In the genomic region with DNA sequence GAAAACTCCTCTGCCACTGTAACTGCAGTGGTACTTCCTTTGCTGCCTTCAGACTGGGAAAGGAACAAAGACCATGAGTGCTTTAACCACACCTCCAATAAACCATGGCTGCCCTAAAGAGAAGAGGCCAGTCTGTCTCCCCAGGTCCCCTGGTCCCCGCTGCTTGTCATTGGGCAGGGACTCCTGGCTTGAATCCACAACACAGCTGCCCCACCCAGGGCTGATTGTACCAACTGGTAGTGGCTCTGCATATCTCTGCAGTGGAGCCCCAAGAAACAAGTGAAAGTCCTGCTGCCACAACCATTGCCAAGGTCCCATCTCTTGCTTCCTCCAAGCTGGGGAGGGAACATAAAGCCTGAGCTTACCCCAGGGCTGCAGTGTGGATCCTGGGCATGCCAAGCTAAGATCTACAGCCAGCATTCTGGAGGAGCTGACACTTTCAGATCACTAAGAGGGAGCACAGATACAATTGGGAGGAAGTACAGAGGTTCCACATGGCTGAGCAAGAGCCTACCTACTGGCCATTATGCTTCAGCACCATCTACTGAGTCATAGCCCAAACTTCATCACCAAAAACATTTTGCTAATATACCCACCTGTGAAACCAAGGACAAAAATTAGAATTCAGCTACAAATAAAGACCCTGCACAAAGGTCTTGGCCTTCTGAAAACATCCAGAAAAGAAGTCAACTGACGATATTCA, we compare ENCODE assay signal across 9 cellular contexts. TPM values are rescaled to one million over a fixed set of nuclear protein-coding genes. Genes with fewer than 3 reads are reported as not detected.
DNase-seq lines count a peak whose midpoint lies in the region; ATAC-seq and TF ChIP-seq lines count a peak whose summit lies in the region.
"Not testable (repeated sequence)": the region's sequence is repeated elsewhere in the genome, so short reads cannot be mapped to it uniquely, and the experiment has no call there.
"Had no signal": no experiment of that assay in that cellular context is flagged by ENCODE, and none has a peak within 500 bp of the region (broad histone marks: within the 10 kb centered on the region; RNA-seq: fewer than 3 reads in every experiment).

No MANE protein-coding gene starts in this region.

- H3K4me3 ChIP-seq in transverse colon, result not testable (repeated sequence)

- intact Hi-C loops in MCF 10A (cut with micrococcal nuclease); transverse colon (cut with DNase I; ENCODE audit: low total_unique reads): not testable (repeated sequence)

- not testable (repeated sequence) for TF ChIP-seq CTCF in GM13976 (IDR thresholded peaks at IDR 0.05; ENCODE audit: borderline replicate concordance, control extremely low read depth, extremely low read depth, insufficient read depth, missing control alignments); MCF 10A (IDR thresholded peaks at IDR 0.05; ENCODE audit: unreplicated experiment); transverse colon (IDR thresholded peaks at IDR 0.05)

- not testable (repeated sequence) for H3K36me3 Mint-ChIP-seq in MCF 10A (ENCODE audit: insufficient read depth, unreplicated experiment)

- peak; percentile 71 for ATAC-seq in GM19043 (IDR thresholded peaks at IDR 0.05; ENCODE audit: low read depth, unreplicated experiment)
- ATAC-seq in GM21515 (IDR thresholded peaks at IDR 0.05; ENCODE audit: unreplicated experiment), result peak; percentile 64
- ATAC-seq in HG02840 (IDR thresholded peaks at IDR 0.05; ENCODE audit: low FRiP score, unreplicated experiment), result peak; percentile 68
- peak; percentile 70 for ATAC-seq in HG03139 (IDR thresholded peaks at IDR 0.05; ENCODE audit: unreplicated experiment)

- in situ Hi-C loops in GM13976 (cut with MboI; ENCODE audit: low sequenced_read_pairs, unreplicated experiment); transverse colon (cut with MboI; ENCODE audit: low pct_ligation_motif_present in 1 of 4, low pct_unique_long_range_greater_than_20kb in 1 of 4, low sequenced_read_pairs in 3 of 4): not testable (repeated sequence)

- H3K27me3 ChIP-seq in transverse colon, result not testable (repeated sequence)

- H3K36me3 ChIP-seq in transverse colon, result not testable (repeated sequence)

- H3K27ac Mint-ChIP-seq in MCF 10A (ENCODE audit: low read depth, unreplicated experiment), result peak overlapping the region; percentile 9

- not testable (repeated sequence) for BruUV-seq in MCF 10A (replicated peaks; lab: Mats Ljungman, UMichigan)

- DNase-seq in GM13976 (ENCODE audit: low spot score) (peak; percentile 8), HUDEP-2 (lab: John Stamatoyannopoulos, UW; ENCODE audit: unreplicated experiment in 76 of 76) (peak in 63 of 76 experiments; percentile 1 to 71 (median 44)), transverse colon (peak; percentile 74)
- DNase-seq in MCF 10A (ENCODE audit: unreplicated experiment), result not testable (repeated sequence)

- not testable (repeated sequence) for H3K4me3 Mint-ChIP-seq in MCF 10A (ENCODE audit: unreplicated experiment)

- not testable (repeated sequence) for H3K9me3 Mint-ChIP-seq in MCF 10A (ENCODE audit: unreplicated experiment)

- not testable (repeated sequence) for TF ChIP-seq POLR2A in transverse colon (IDR thresholded peaks at IDR 0.05)

- POLR2A ChIA-PET in MCF 10A (lab: Yijun Ruan, JAX), result not testable (repeated sequence)

- not testable (repeated sequence) for H3K9me3 ChIP-seq in transverse colon

- H3K4me1 Mint-ChIP-seq in MCF 10A (ENCODE audit: insufficient read depth, unreplicated experiment), result peaks cover 14% of the 10 kb centered on the region

- peaks cover 0 to 42% (median 17%) of the 10 kb centered on the region in 4 donors for H3K4me1 ChIP-seq in transverse colon

- not testable (repeated sequence) for TF ChIP-seq EP300 in transverse colon (IDR thresholded peaks at IDR 0.05; ENCODE audit: low read depth)

- peak overlapping the region; percentile 47 to 67 (median 64) for H3K27ac ChIP-seq in transverse colon

- WGBS in transverse colon (ENCODE audit: low coverage in 1 of 2), 2 donors, result 69 to 100% methylated on average over 1 to 2 of the region's 2 CpGs

- CTCF ChIA-PET in MCF 10A (lab: Yijun Ruan, JAX), result not testable (repeated sequence)

- not testable (repeated sequence) for H3K27me3 Mint-ChIP-seq in MCF 10A (ENCODE audit: insufficient read depth, unreplicated experiment)

RNA-seq across cellular contexts. Expression of a gene that starts 35.3 kb away (rescaled TPM):
- total RNA-seq in MCF 10A (2022) (8.9 and 10.6 TPM in 2 replicates), transverse colon (10 to 100 TPM in 2 of 4 donors, 1 to 10 TPM in 2; 1.5 to 38.2 (median 9.3) TPM)

RNA-seq across cellular contexts. Expression of a gene that starts 48.7 kb away (rescaled TPM):
- total RNA-seq in MCF 10A (2022), result 0.29 TPM in 1 of 2 replicates, not detected in the other
- total RNA-seq in transverse colon, result not detected
- total RNA-seq: H7 had no signal
